16 cellular contexts compared by ENCODE assay signal in the genomic region with DNA sequence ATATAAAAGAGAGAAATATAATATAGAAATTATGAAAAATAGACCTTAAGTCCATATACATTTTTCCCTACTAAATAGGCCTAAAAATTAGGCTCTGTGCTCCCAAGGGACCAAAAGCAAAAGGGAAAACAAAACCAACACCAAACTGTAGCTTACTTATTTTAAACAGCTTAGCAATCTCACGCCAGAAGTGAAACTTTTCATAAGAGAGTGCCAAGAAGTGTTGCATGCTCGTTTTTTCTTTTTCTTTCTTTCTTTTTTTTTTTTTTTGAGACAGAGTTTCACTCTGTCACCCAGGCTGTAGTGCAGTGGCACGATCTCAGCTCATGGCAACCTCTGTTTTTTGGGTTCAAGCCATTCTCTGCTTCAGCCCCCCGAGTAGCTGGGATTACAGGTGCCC.
DNase-seq lines count a peak whose midpoint lies in the region; ATAC-seq, FAIRE-seq and TF ChIP-seq lines count a peak whose summit lies in the region.
"Had no signal": no experiment of that assay in that cellular context is flagged by ENCODE, and none has a peak within 500 bp of the region (broad histone marks: within the 10 kb centered on the region; RNA-seq: fewer than 3 reads in every experiment).

No MANE protein-coding gene starts in this region.

- H3K27me3 Mint-ChIP-seq in activated T-helper 1 cell treated with anti-CD3 and anti-CD28 coated beads, Interleukin-12 subunit alpha, Interleukin-12 subunit beta, Interleukin-2, Interleukin-4 antibody, amounts not matched to agents 30 ng/mL and 10 ng/mL and 1 ng/mL, durations not matched to agents 14 hours and 24 hours and 36 hours (ENCODE audit: insufficient read depth) = no peaks in the 10 kb centered on the region
- H3K27me3 Mint-ChIP-seq: activated CD8-positive, alpha-beta memory T cell treated with anti-CD3 and anti-CD28 coated beads, Interleukin-2, amount 10 ng/mL, durations not matched to agents 7 days and 5 days had no signal

- no peak for TF ChIP-seq RAD21 in GM12878 (IDR thresholded peaks at IDR 0.05; ENCODE audit: insufficient read depth, low read depth, low read length)

- WGBS in GM12878 (ENCODE audit: insufficient coverage, insufficient replicate concordance, low lambda C conversion rate, missing lambda C conversion rate) = 3% methylated on average over 4 of the region's 4 CpGs

- peak; percentile 22 to 58; a peak in 2 of 4 replicates for TF ChIP-seq EP300 in GM12878 (IDR thresholded peaks at IDR 0.05; ENCODE audit: borderline replicate concordance in 1 of 2, control insufficient read depth in 1 of 2, low read depth in 2 of 2, low read length in 2 of 2)

- no peak for TF ChIP-seq POLR2A in GM12878 (IDR thresholded peaks at IDR 0.05; ENCODE audit: low read depth, low read length)

- no TSS peak for BruUV-seq in GM12878 (replicated peaks; lab: Mats Ljungman, UMichigan)

- no peaks in the 10 kb centered on the region for H3K36me3 ChIP-seq in GM12878 (ENCODE audit: control insufficient read depth in 2 of 2, insufficient read depth in 2 of 2, low read length in 1 of 2)
- H3K36me3 ChIP-seq: ascending aorta, sigmoid colon had no signal

- no peaks in the 10 kb centered on the region for H4K20me1 ChIP-seq in GM12878 (ENCODE audit: control insufficient read depth, insufficient read depth)

- H3K4me1 ChIP-seq in GM12878 (ENCODE audit: control insufficient read depth, insufficient read depth, low read length) = peaks cover 10% of the 10 kb centered on the region
- H3K4me1 ChIP-seq: ascending aorta, sigmoid colon had no signal

- H3K9me3 Mint-ChIP-seq in activated T-helper 1 cell treated with anti-CD3 and anti-CD28 coated beads, Interleukin-12 subunit alpha, Interleukin-12 subunit beta, Interleukin-2, Interleukin-4 antibody, amounts not matched to agents 30 ng/mL and 10 ng/mL and 1 ng/mL, durations not matched to agents 14 hours and 24 hours and 36 hours = no peaks in the 10 kb centered on the region

- H3K27me3 ChIP-seq in GM12878 (replicated peaks in 1 of 2; ENCODE audit: control insufficient read depth in 2 of 2, insufficient read depth in 2 of 2, low read length in 1 of 2) = no peaks in the 10 kb centered on the region
- H3K27me3 ChIP-seq: ascending aorta, sigmoid colon had no signal

- H3K4me2 ChIP-seq in GM12878 (ENCODE audit: control insufficient read depth, insufficient read depth) = peak overlapping the region; percentile 57; the same call in 1 of the 2 replicates

- CTCF ChIA-PET in GM12878 (lab: Yijun Ruan, JAX) = interaction anchor here (0.6 to 7.7 kb wide), 18 partner anchors 10 to 1247 kb away, joined by 3 to 134 read pairs (median 5); no protein-coding TSS in a partner anchor

- H3K9ac ChIP-seq in GM12878 (ENCODE audit: control insufficient read depth, insufficient read depth, low read length) = peak overlapping the region; percentile 4; the same call in 1 of the 2 replicates

- TF ChIP-seq CTCF in GM12878 (IDR thresholded peaks at IDR 0.05 in 2 of 3, conservative IDR thresholded peaks at IDR 0.05 in 1 of 3; ENCODE audit: control insufficient read depth in 2 of 3, extremely low read depth in 1 of 3, insufficient read depth in 1 of 3, low read depth in 3 of 3, low read length in 3 of 3) = no peak

- POLR2A ChIA-PET in GM12878 (lab: Charles Lee) = interaction anchor here (0.6 to 1.7 kb wide), 5 partner anchors 44 to 248 kb away, joined by 3 to 8 read pairs (median 4); no protein-coding TSS in a partner anchor

- no peaks in the 10 kb centered on the region for H3K79me2 ChIP-seq in GM12878 (ENCODE audit: control insufficient read depth, insufficient read depth, low read length)

- H3K9me3 ChIP-seq in GM12878 (replicated peaks; ENCODE audit: control insufficient read depth, insufficient read depth, low read length) = peaks cover 2% of the 10 kb centered on the region; the same call in 2 of the 3 replicates
- H3K9me3 ChIP-seq: ascending aorta, sigmoid colon had no signal

- SMC1A ChIA-PET in GM12878 (lab: Charles Lee; ENCODE audit: uncharacterized antibody, unreplicated experiment) = interaction anchor here (0.7 to 6.1 kb wide), 22 partner anchors 10 to 251 kb away, joined by 3 to 54 read pairs (median 4); a partner anchor contains a TSS

- RAD21 ChIA-PET in GM12878 (lab: Charles Lee; ENCODE audit: unreplicated experiment) = interaction anchor here (0.6 to 4.9 kb wide), 15 partner anchors 10 to 1023 kb away, joined by 3 to 29 read pairs (median 5); a partner anchor contains a TSS

- H3K36me3 Mint-ChIP-seq in activated T-helper 1 cell treated with anti-CD3 and anti-CD28 coated beads, Interleukin-12 subunit alpha, Interleukin-12 subunit beta, Interleukin-2, Interleukin-4 antibody, amounts not matched to agents 30 ng/mL and 10 ng/mL and 1 ng/mL, durations not matched to agents 14 hours and 24 hours and 36 hours (ENCODE audit: low read depth) = no peaks in the 10 kb centered on the region
- H3K36me3 Mint-ChIP-seq: activated CD8-positive, alpha-beta memory T cell treated with anti-CD3 and anti-CD28 coated beads, Interleukin-2, amount 10 ng/mL, durations not matched to agents 7 days and 5 days had no signal

- H3K4me1 Mint-ChIP-seq in activated T-helper 1 cell treated with anti-CD3 and anti-CD28 coated beads, Interleukin-12 subunit alpha, Interleukin-12 subunit beta, Interleukin-2, Interleukin-4 antibody, amounts not matched to agents 30 ng/mL and 10 ng/mL and 1 ng/mL, durations not matched to agents 14 hours and 24 hours and 36 hours (ENCODE audit: low read depth) = no peaks in the 10 kb centered on the region
- H3K4me1 Mint-ChIP-seq: activated CD8-positive, alpha-beta memory T cell treated with anti-CD3 and anti-CD28 coated beads, Interleukin-2, amount 10 ng/mL, durations not matched to agents 7 days and 5 days had no signal

- 0 out of 2 replicates have a peak overlapping the region, but pooled peaks have one; percentile 5 for H3K4me3 ChIP-seq in GM12878
- H3K4me3 ChIP-seq: ascending aorta, sigmoid colon had no signal

- H3K27ac ChIP-seq in GM12878 (ENCODE audit: control insufficient read depth, insufficient read depth) = peak overlapping the region; percentile 57
- H3K27ac ChIP-seq: ascending aorta, sigmoid colon had no signal

- intact Hi-C loops in GM12878 (cut with micrococcal nuclease; ENCODE audit: unreplicated experiment) = loop anchor here (2.0 kb wide), 1 partner anchor 42 kb away; no protein-coding TSS in a partner anchor
- intact Hi-C loops in activated T-helper 1 cell treated with anti-CD3 and anti-CD28 coated beads, Interleukin-12 subunit alpha, Interleukin-12 subunit beta, Interleukin-2, Interleukin-4 antibody, amounts not matched to agents 30 ng/mL and 10 ng/mL and 1 ng/mL, durations not matched to agents 14 hours and 24 hours and 36 hours (cut with micrococcal nuclease) = no loop called here

- no peak overlapping the region for H3K4me3 Mint-ChIP-seq in activated T-helper 1 cell treated with anti-CD3 and anti-CD28 coated beads, Interleukin-12 subunit alpha, Interleukin-12 subunit beta, Interleukin-2, Interleukin-4 antibody, amounts not matched to agents 30 ng/mL and 10 ng/mL and 1 ng/mL, durations not matched to agents 14 hours and 24 hours and 36 hours
- H3K4me3 Mint-ChIP-seq: activated CD8-positive, alpha-beta memory T cell treated with anti-CD3 and anti-CD28 coated beads, Interleukin-2, amount 10 ng/mL, durations not matched to agents 7 days and 5 days had no signal

- peak; percentile 57 for DNase-seq in GM12878 (ENCODE audit: low read depth, low spot score)
- DNase-seq in mucosa of gallbladder (ENCODE audit: low spot score) = no peak
- no peak for DNase-seq in activated T-helper 1 cell treated with anti-CD3 and anti-CD28 coated beads, Interleukin-12 subunit alpha, Interleukin-12 subunit beta, Interleukin-2, Interleukin-4 antibody, amounts not matched to agents 30 ng/mL and 10 ng/mL and 1 ng/mL, durations not matched to agents 14 hours and 24 hours and 36 hours (ENCODE audit: low spot score)
- DNase-seq in dedifferentiated amniotic fluid mesenchymal stem cell (ENCODE audit: extremely low spot score) = no peak
- no peak for DNase-seq in activated CD4-positive, alpha-beta T cell treated with anti-CD3 and anti-CD28 coated beads for 4 hours
- DNase-seq: activated CD8-positive, alpha-beta memory T cell treated with anti-CD3 and anti-CD28 coated beads, Interleukin-2, amount 10 ng/mL, durations not matched to agents 7 days and 5 days; hypothalamus; midbrain; NCI-H526 treated with DMSO at 0.1 percent for 48 hours; sigmoid colon; T-helper 1 cell had no signal

- no peak overlapping the region; the same call in 1 of the 2 replicates for H2AFZ ChIP-seq in GM12878 (ENCODE audit: control insufficient read depth, low read depth, low read length)

- no peak overlapping the region for H3K27ac Mint-ChIP-seq in activated T-helper 1 cell treated with anti-CD3 and anti-CD28 coated beads, Interleukin-12 subunit alpha, Interleukin-12 subunit beta, Interleukin-2, Interleukin-4 antibody, amounts not matched to agents 30 ng/mL and 10 ng/mL and 1 ng/mL, durations not matched to agents 14 hours and 24 hours and 36 hours
- H3K27ac Mint-ChIP-seq: activated CD8-positive, alpha-beta memory T cell treated with anti-CD3 and anti-CD28 coated beads, Interleukin-2, amount 10 ng/mL, durations not matched to agents 7 days and 5 days had no signal

- peak; percentile 96 for ATAC-seq in GM18873 (IDR thresholded peaks at IDR 0.05; ENCODE audit: low FRiP score, unreplicated experiment)
- ATAC-seq in GM21529 (IDR thresholded peaks at IDR 0.05; ENCODE audit: unreplicated experiment) = peak; percentile 95
- ATAC-seq in HG03097 (IDR thresholded peaks at IDR 0.05; ENCODE audit: low FRiP score, unreplicated experiment) = peak; percentile 95
- ATAC-seq in GM12878 = peak; percentile 94
- ATAC-seq: activated CD8-positive, alpha-beta memory T cell treated with anti-CD3 and anti-CD28 coated beads, Interleukin-2, amount 10 ng/mL, durations not matched to agents 7 days and 5 days had no signal

- in situ Hi-C loops in GM12878 (cut with MboI) = no loop called here

- FAIRE-seq in GM12878 (lab: Jason Lieb, UNC) = peak; percentile 83
- FAIRE-seq: urothelium cell line had no signal

TF ChIP-seq in GM12878, 131 proteins besides CTCF, POLR2A, EP300 and RAD21 (continues in another document):
- 0 out of 2 replicates have a peak, but pooled peaks have one; percentile 36 for TF ChIP-seq IRF4 (IDR thresholded peaks at IDR 0.05; ENCODE audit: low read depth, low read length)
- TF ChIP-seq, protein P1, sequence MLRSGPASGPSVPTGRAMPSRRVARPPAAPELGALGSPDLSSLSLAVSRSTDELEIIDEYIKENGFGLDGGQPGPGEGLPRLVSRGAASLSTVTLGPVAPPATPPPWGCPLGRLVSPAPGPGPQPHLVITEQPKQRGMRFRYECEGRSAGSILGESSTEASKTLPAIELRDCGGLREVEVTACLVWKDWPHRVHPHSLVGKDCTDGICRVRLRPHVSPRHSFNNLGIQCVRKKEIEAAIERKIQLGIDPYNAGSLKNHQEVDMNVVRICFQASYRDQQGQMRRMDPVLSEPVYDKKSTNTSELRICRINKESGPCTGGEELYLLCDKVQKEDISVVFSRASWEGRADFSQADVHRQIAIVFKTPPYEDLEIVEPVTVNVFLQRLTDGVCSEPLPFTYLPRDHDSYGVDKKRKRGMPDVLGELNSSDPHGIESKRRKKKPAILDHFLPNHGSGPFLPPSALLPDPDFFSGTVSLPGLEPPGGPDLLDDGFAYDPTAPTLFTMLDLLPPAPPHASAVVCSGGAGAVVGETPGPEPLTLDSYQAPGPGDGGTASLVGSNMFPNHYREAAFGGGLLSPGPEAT (IDR thresholded peaks at IDR 0.05; ENCODE audit: low read depth) = peak; percentile 67; the same call in 1 of the 2 replicates
